Comparison of ENCODE assay signal across 29 cellular contexts in genomic region chr11:63549411-63549810, GRCh38. TPM values are rescaled to one million over a fixed set of nuclear protein-coding genes. Genes with fewer than 3 reads are reported as not detected.
DNase-seq lines count a peak whose midpoint lies in the region; ATAC-seq, FAIRE-seq and TF ChIP-seq lines count a peak whose summit lies in the region.
"Had no signal": no experiment of that assay in that cellular context is flagged by ENCODE, and none has a peak within 500 bp of the region (broad histone marks: within the 10 kb centered on the region; RNA-seq: fewer than 3 reads in every experiment).

No MANE protein-coding gene starts in this region.

- TF ChIP-seq POLR2A in H1 (IDR thresholded peaks at IDR 0.05; ENCODE audit: control extremely low read depth in 1 of 2, low read depth in 2 of 2, low read length in 2 of 2), result no peak

- no peak overlapping the region for H3K56ac ChIP-seq in H1 (replicated peaks; ENCODE audit: insufficient read length, low read depth, low read length)

- H3K27ac Mint-ChIP-seq in activated naive CD8-positive, alpha-beta T cell, result peak overlapping the region; percentile 83
- peak overlapping the region; percentile 71 to 88 for H3K27ac Mint-ChIP-seq in natural killer cell treated with Interleukin-12 subunit alpha and Interleukin-12 subunit beta and Interleukin-15 and Interleukin-18, amount 100 ng/mL, for 72 hours
- H3K27ac Mint-ChIP-seq: activated naive CD4-positive, alpha-beta T cell treated with anti-CD3 and anti-CD28 coated beads, Interleukin-2, amount 10 ng/mL, durations not matched to agents 7 days and 5 days; nephron; T-helper 1 cell treated with Interleukin-12 subunit alpha and Interleukin-12 subunit beta and Interleukin-4 antibody, amounts not matched to agents 30 μg/mL and 1 μg/mL, for 36 hours had no signal

- H2BK15ac ChIP-seq in H1 (ENCODE audit: low read length), result peak overlapping the region; percentile 19; the same call in 1 of the 2 replicates

- no peaks in the 10 kb centered on the region for H3K36me3 Mint-ChIP-seq in activated naive CD8-positive, alpha-beta T cell
- H3K36me3 Mint-ChIP-seq in natural killer cell treated with Interleukin-12 subunit alpha and Interleukin-12 subunit beta and Interleukin-15 and Interleukin-18, amount 100 ng/mL, for 72 hours, result peaks cover 8% of the 10 kb centered on the region

- H3K4me3 Mint-ChIP-seq in activated naive CD8-positive, alpha-beta T cell, result peak overlapping the region; percentile 54
- peak overlapping the region; percentile 42 for H3K4me3 Mint-ChIP-seq in natural killer cell treated with Interleukin-12 subunit alpha and Interleukin-12 subunit beta and Interleukin-15 and Interleukin-18, amount 100 ng/mL, for 72 hours
- H3K4me3 Mint-ChIP-seq: activated naive CD4-positive, alpha-beta T cell treated with anti-CD3 and anti-CD28 coated beads, Interleukin-2, amount 10 ng/mL, durations not matched to agents 7 days and 5 days; nephron; T-helper 1 cell treated with Interleukin-12 subunit alpha and Interleukin-12 subunit beta and Interleukin-4 antibody, amounts not matched to agents 30 μg/mL and 1 μg/mL, for 36 hours had no signal

- H2BK5ac ChIP-seq in H1 (ENCODE audit: low read depth, low read length), result 0 out of 2 replicates have a peak overlapping the region, but pooled peaks have one; percentile 35

- no peak overlapping the region for H3K18ac ChIP-seq in H1 (ENCODE audit: extremely low read depth, low read length)

- DNase-seq in AG20443 (ENCODE audit: low spot score), result peak; percentile 4
- no peak for DNase-seq in H1 (ENCODE audit: low read depth in 1 of 2, low spot score in 2 of 2)
- no peak for DNase-seq in natural killer cell treated with Interleukin-12 subunit alpha and Interleukin-12 subunit beta and Interleukin-15 and Interleukin-18, amount 100 ng/mL, for 72 hours (ENCODE audit: low spot score)
- no peak for DNase-seq in GM23248
- no peak for DNase-seq in G401 (ENCODE audit: low spot score)
- DNase-seq in NCI-H2107 treated with DMSO at 0.1 percent for 48 hours (lab: John Stamatoyannopoulos, UW; ENCODE audit: unreplicated experiment), result no peak
- DNase-seq in NCI-H1417 (lab: John Stamatoyannopoulos, UW), result no peak
- DNase-seq: 8988T; activated CD4-positive, alpha-beta T cell treated with anti-CD3 and anti-CD28 coated beads for 48 hours; activated naive CD4-positive, alpha-beta T cell treated with anti-CD3 and anti-CD28 coated beads, Interleukin-2, amount 10 ng/mL, durations not matched to agents 7 days and 5 days; central memory CD4-positive, alpha-beta T cell; erythroblast; foreskin fibroblast; HCEC 1CT; mesendoderm; NCI-H187; NCI-H2227 treated with DMSO at 0.1 percent for 48 hours had no signal

- H3K79me2 ChIP-seq in H1 (ENCODE audit: control insufficient read depth in 1 of 2, insufficient read depth in 2 of 2, low read length in 2 of 2) (no peaks in the 10 kb centered on the region), GM23248 (ENCODE audit: insufficient read depth) (no peaks in the 10 kb centered on the region)
- H3K79me2 ChIP-seq: hepatocyte had no signal

- no peaks in the 10 kb centered on the region for H3K9me2 ChIP-seq in GM23248 (ENCODE audit: insufficient read depth)

- no peak overlapping the region for H2BK12ac ChIP-seq in H1 (ENCODE audit: low read depth, low read length)

- H3K4me2 ChIP-seq in H1 (ENCODE audit: insufficient read depth in 1 of 2, low read depth in 2 of 2, low read length in 2 of 2), result no peak overlapping the region
- no peak overlapping the region for H3K4me2 ChIP-seq in GM23248 (ENCODE audit: unreplicated experiment)
- H3K4me2 ChIP-seq: hepatocyte had no signal

- H3F3A ChIP-seq in GM23248 (ENCODE audit: insufficient read depth), result no peaks in the 10 kb centered on the region

- no peaks in the 10 kb centered on the region for H3K23me2 ChIP-seq in H1 (ENCODE audit: low read depth, low read length)

- no peak for TF ChIP-seq CTCF in H1 (IDR thresholded peaks at IDR 0.05; ENCODE audit: control extremely low read depth in 1 of 3, insufficient read depth in 1 of 3, low read depth in 1 of 3, low read length in 3 of 3)

- no peak overlapping the region for H2BK120ac ChIP-seq in H1 (replicated peaks; ENCODE audit: low read depth, low read length)

- H3K36me3 ChIP-seq in H1 (ENCODE audit: control insufficient read depth in 2 of 4, insufficient read depth in 4 of 4, low read length in 3 of 4) (no peaks in the 10 kb centered on the region), GM23248 (ENCODE audit: low read depth) (no peaks in the 10 kb centered on the region)

- TF ChIP-seq EP300 in H1 (IDR thresholded peaks at IDR 0.05; ENCODE audit: borderline replicate concordance in 1 of 2, low read depth in 2 of 2, low read length in 2 of 2), result no peak

- no peak for TF ChIP-seq RAD21 in H1 (IDR thresholded peaks at IDR 0.05 in 1 of 2, conservative IDR thresholded peaks at IDR 0.05 in 1 of 2; ENCODE audit: low read depth in 2 of 2, low read length in 2 of 2)

- no peak overlapping the region for H3K14ac ChIP-seq in H1 (ENCODE audit: insufficient read length)

- no peaks in the 10 kb centered on the region for H3K9me3 Mint-ChIP-seq in activated naive CD8-positive, alpha-beta T cell (ENCODE audit: low read depth)
- H3K9me3 Mint-ChIP-seq in natural killer cell treated with Interleukin-12 subunit alpha and Interleukin-12 subunit beta and Interleukin-15 and Interleukin-18, amount 100 ng/mL, for 72 hours, result no peaks in the 10 kb centered on the region
- H3K9me3 Mint-ChIP-seq: T-helper 1 cell treated with Interleukin-12 subunit alpha and Interleukin-12 subunit beta and Interleukin-4 antibody, amounts not matched to agents 30 μg/mL and 1 μg/mL, for 36 hours had no signal

- 92% methylated on average over 4 of the region's 4 CpGs; no CpG with 5 or more reads in 1 of the 2 experiments for WGBS in H1 (ENCODE audit: extremely low coverage in 1 of 2, insufficient coverage in 1 of 2, insufficient read length in 1 of 2, insufficient replicate concordance in 2 of 2, low coverage in 1 of 2, low lambda C conversion rate in 2 of 2, missing lambda C conversion rate in 1 of 2), 2 experiments
- 46 to 60% methylated on average over 4 of the region's 4 CpGs for WGBS in GM23248 (ENCODE audit: low coverage in 1 of 2, low lambda C conversion rate in 2 of 2, missing lambda C conversion rate in 2 of 2), 2 experiments

- no peaks in the 10 kb centered on the region for H4K20me1 ChIP-seq in H1 (replicated peaks in 1 of 2; ENCODE audit: control insufficient read depth in 1 of 2, insufficient read depth in 2 of 2, low read length in 2 of 2)
- no peaks in the 10 kb centered on the region for H4K20me1 ChIP-seq in GM23248 (ENCODE audit: insufficient read depth)

- H4K5ac ChIP-seq in H1 (ENCODE audit: insufficient read length, low read depth, low read length), result no peak overlapping the region

- CTCF ChIA-PET in H1 (lab: Charles Lee; ENCODE audit: partially characterized antibody), result interaction anchor here (0.8 to 1.2 kb wide), 3 partner anchors 12 to 43 kb away, joined by 3 to 5 read pairs (median 4); partner anchors contain the start of gene LGALS12

- no peaks in the 10 kb centered on the region for H3K79me1 ChIP-seq in H1 (ENCODE audit: low read depth, low read length)

- no peak overlapping the region for H2AFZ ChIP-seq in H1 (ENCODE audit: low read length)
- H2AFZ ChIP-seq in GM23248, result no peak overlapping the region
- H2AFZ ChIP-seq: hepatocyte had no signal

- POLR2A ChIA-PET in H1 (lab: Charles Lee; ENCODE audit: partially characterized antibody), result no interaction called here

- no peak overlapping the region for H3K4ac ChIP-seq in H1 (replicated peaks; ENCODE audit: insufficient read length, low read depth, low read length)

- 0 out of 7 replicates have a peak, but pooled peaks cover 0 to 2% (median 0%) of the 10 kb centered on the region in 4 experiments for H3K27me3 ChIP-seq in H1 (replicated peaks in 1 of 4; ENCODE audit: control insufficient read depth in 3 of 4, extremely low read depth in 1 of 4, insufficient read depth in 3 of 4, low read length in 3 of 4)
- 0 out of 2 replicates have a peak, but pooled peaks cover 6% of the 10 kb centered on the region for H3K27me3 ChIP-seq in GM23248 (replicated peaks; ENCODE audit: insufficient read depth)
- H3K27me3 ChIP-seq: hepatocyte had no signal

- no peak overlapping the region for H3K27ac ChIP-seq in H1 (ENCODE audit: low read depth, low read length)
- H3K27ac ChIP-seq in GM23248, result no peak overlapping the region
- H3K27ac ChIP-seq: hepatocyte had no signal

- H3K9ac ChIP-seq in H1 (replicated peaks in 1 of 4; ENCODE audit: extremely low read depth in 1 of 4, low read depth in 3 of 4, low read length in 3 of 4), result no peak overlapping the region
- no peak overlapping the region for H3K9ac ChIP-seq in GM23248

- H3K9me3 ChIP-seq in H1 (ENCODE audit: insufficient read depth in 2 of 2, low read depth in 1 of 2, low read length in 1 of 2) (no peaks in the 10 kb centered on the region; a peak in 1 of 4 replicates), GM23248 (ENCODE audit: low read depth) (no peaks in the 10 kb centered on the region)

- no peak overlapping the region for H2AK5ac ChIP-seq in H1 (ENCODE audit: low read depth, low read length)

- 0 out of 7 replicates have a peak, but pooled peaks cover 0 to 4% (median 1%) of the 10 kb centered on the region in 4 experiments for H3K4me1 ChIP-seq in H1 (replicated peaks in 1 of 4; ENCODE audit: control insufficient read depth in 3 of 4, insufficient read depth in 4 of 4, low read length in 3 of 4)
- H3K4me1 ChIP-seq in GM23248 (ENCODE audit: insufficient read depth), result no peaks in the 10 kb centered on the region

- no peak overlapping the region for H3K23ac ChIP-seq in H1 (ENCODE audit: insufficient read length)

- peak overlapping the region; percentile 51; the same call in 1 of the 2 replicates for H2BK20ac ChIP-seq in H1 (ENCODE audit: low read length)

- H3K4me3 ChIP-seq in H1 (ENCODE audit: extremely low read depth in 1 of 4, insufficient read depth in 2 of 4, low read depth in 3 of 4, low read length in 4 of 4) (no peak overlapping the region), GM23248 (no peak overlapping the region)
- H3K4me3 ChIP-seq: hepatocyte had no signal

- in situ Hi-C loops in GM23248 (cut with MboI), result no loop called here
- in situ Hi-C loops in G401 (cut with HindIII; ENCODE audit: low sequenced_read_pairs), result no loop called here

- no peak overlapping the region for H4K8ac ChIP-seq in H1 (ENCODE audit: extremely low read depth, insufficient read depth, low read length)

- ATAC-seq in natural killer cell treated with Interleukin-12 subunit alpha and Interleukin-12 subunit beta and Interleukin-15 and Interleukin-18, amount 100 ng/mL, for 72 hours, result no peak
- ATAC-seq: HepG2, left lobe of liver had no signal

- H3K4me1 Mint-ChIP-seq in activated naive CD8-positive, alpha-beta T cell (ENCODE audit: low read depth), result peaks cover 50% of the 10 kb centered on the region
- peaks cover 39 to 43% of the 10 kb centered on the region in 2 donors for H3K4me1 Mint-ChIP-seq in natural killer cell treated with Interleukin-12 subunit alpha and Interleukin-12 subunit beta and Interleukin-15 and Interleukin-18, amount 100 ng/mL, for 72 hours (ENCODE audit: low read depth in 2 of 2)

- H4K91ac ChIP-seq in H1 (replicated peaks; ENCODE audit: insufficient read length, low read length), result no peak overlapping the region

- H3K27me3 Mint-ChIP-seq in activated naive CD8-positive, alpha-beta T cell, result no peaks in the 10 kb centered on the region
- no peaks in the 10 kb centered on the region for H3K27me3 Mint-ChIP-seq in natural killer cell treated with Interleukin-12 subunit alpha and Interleukin-12 subunit beta and Interleukin-15 and Interleukin-18, amount 100 ng/mL, for 72 hours
- H3K27me3 Mint-ChIP-seq: activated naive CD4-positive, alpha-beta T cell treated with anti-CD3 and anti-CD28 coated beads, Interleukin-2, amount 10 ng/mL, durations not matched to agents 7 days and 5 days had no signal

- FAIRE-seq in H1 (lab: Jason Lieb, UNC), result no peak
- FAIRE-seq: astrocyte, D721Med, HepG2 had no signal

RNA-seq across cellular contexts. Expression of gene PLAAT4, which starts 12.8 kb away (rescaled TPM):
- 2.6 and 2.8 TPM in 2 replicates for total RNA-seq in H1 (2021; fragmentation: NEBNext Ultra II Directional; extraction: Animal tissue kit (Norgen Biotek cat#: 25700))
- polyA plus RNA-seq in H1 (2011; rRNA removed), result 3.9 and 4.1 TPM in 2 replicates
- 5.8 TPM for polyA plus RNA-seq in H1 (2011; cell fraction: cytosol; rRNA removed)
- polyA plus RNA-seq in H1 (2011; cell fraction: nucleus; rRNA removed), result 5.1 TPM
- 2.6 to 3.9 TPM (median 3.2 TPM) in 4 replicates for polyA plus RNA-seq in H1 (2012, experiment 1 of 2)
- 1.5 TPM for polyA plus RNA-seq in H1 (2012, experiment 2 of 2)
- 1.1 TPM for polyA plus RNA-seq in H1 (2013, experiment 1 of 2)
- 1.7 TPM for polyA plus RNA-seq in H1 (2013, experiment 2 of 2)
- polyA minus RNA-seq in H1 (2011; rRNA and poly(A)+ RNA removed), result 1.00 and 1.6 TPM in 2 replicates
- 2.1 TPM for polyA minus RNA-seq in H1 (2011; cell fraction: cytosol; rRNA and poly(A)+ RNA removed)
- polyA minus RNA-seq in H1 (2011; cell fraction: nucleus; rRNA and poly(A)+ RNA removed), result 2.8 TPM
- 100 to 1,000 TPM in 1 of 2 donors, 10 to 100 TPM in 1; 42.5 to 193 TPM for total RNA-seq in natural killer cell treated with Interleukin-12 subunit alpha and Interleukin-12 subunit beta and Interleukin-15 and Interleukin-18, amount 100 ng/mL, for 72 hours
- total RNA-seq in GM23248 (2014; rRNA removed; shearing (Covaris generic)), result 0.65 and 3.2 TPM in 2 replicates
- polyA plus RNA-seq in GM23248 (2016; fragmentation: Nextera tagmentation; extraction: Ambion mirVana), result 0.84 and 1.2 TPM in 2 replicates
- not detected in 2 replicates for total RNA-seq in G401 (2014; rRNA removed; shearing (Covaris generic))
- total RNA-seq: SK-MEL-5 had no signal

RNA-seq across cellular contexts. Expression of gene PLAAT2, which starts 13.8 kb away (rescaled TPM):
- total RNA-seq in H1 (2021; fragmentation: NEBNext Ultra II Directional; extraction: Animal tissue kit (Norgen Biotek cat#: 25700)), result 0.61 TPM in 1 of 2 replicates, not detected in the other
- polyA plus RNA-seq in H1 (2011; rRNA removed) (0.39 and 0.42 TPM in 2 replicates), GM23248 (2016; fragmentation: Nextera tagmentation; extraction: Ambion mirVana) (not detected in 2 replicates)
- 0.36 TPM for polyA plus RNA-seq in H1 (2011; cell fraction: cytosol; rRNA removed)
- 0.64 TPM for polyA plus RNA-seq in H1 (2011; cell fraction: nucleus; rRNA removed)
- 0.28 to 0.50 TPM in 2 of 4 replicates, not detected in the others for polyA plus RNA-seq in H1 (2012, experiment 1 of 2)
- polyA plus RNA-seq in H1 (2012, experiment 2 of 2), result not detected
- polyA plus RNA-seq in H1 (2013, experiment 1 of 2), result 0.10 TPM
- 0.26 TPM for polyA plus RNA-seq in H1 (2013, experiment 2 of 2)
- not detected in 2 replicates for polyA minus RNA-seq in H1 (2011; rRNA and poly(A)+ RNA removed)
- not detected for polyA minus RNA-seq in H1 (2011; cell fraction: cytosol; rRNA and poly(A)+ RNA removed)
- not detected for polyA minus RNA-seq in H1 (2011; cell fraction: nucleus; rRNA and poly(A)+ RNA removed)
- 1 to 10 TPM in 1 of 2 donors, not detected in 1; 1.4 TPM for total RNA-seq in natural killer cell treated with Interleukin-12 subunit alpha and Interleukin-12 subunit beta and Interleukin-15 and Interleukin-18, amount 100 ng/mL, for 72 hours
- not detected in 2 replicates for total RNA-seq in GM23248 (2014; rRNA removed; shearing (Covaris generic))
- not detected in 2 replicates for total RNA-seq in G401 (2014; rRNA removed; shearing (Covaris generic))
- total RNA-seq: HepG2, RPMI7951, SK-MEL-5 had no signal
- polyA plus RNA-seq: BJ had no signal

RNA-seq across cellular contexts. Expression of gene LGALS12, which starts 43.5 kb away (rescaled TPM):
- total RNA-seq in H1 (2021; fragmentation: NEBNext Ultra II Directional; extraction: Animal tissue kit (Norgen Biotek cat#: 25700)), result 1.3 and 1.6 TPM in 2 replicates
- polyA plus RNA-seq in H1 (2011; rRNA removed) (2.9 and 3.2 TPM in 2 replicates), GM23248 (2016; fragmentation: Nextera tagmentation; extraction: Ambion mirVana) (not detected in 2 replicates)
- 2.7 TPM for polyA plus RNA-seq in H1 (2011; cell fraction: cytosol; rRNA removed)
- 3.4 TPM for polyA plus RNA-seq in H1 (2011; cell fraction: nucleus; rRNA removed)
- polyA plus RNA-seq in H1 (2012, experiment 1 of 2), result 1.1 to 1.9 TPM (median 1.6 TPM) in 4 replicates
- polyA plus RNA-seq in H1 (2012, experiment 2 of 2), result 1.1 TPM
- 0.83 TPM for polyA plus RNA-seq in H1 (2013, experiment 1 of 2)
- polyA plus RNA-seq in H1 (2013, experiment 2 of 2), result 0.90 TPM
- 3.0 and 3.5 TPM in 2 replicates for polyA minus RNA-seq in H1 (2011; rRNA and poly(A)+ RNA removed)
- not detected for polyA minus RNA-seq in H1 (2011; cell fraction: cytosol; rRNA and poly(A)+ RNA removed)
- 1.7 TPM for polyA minus RNA-seq in H1 (2011; cell fraction: nucleus; rRNA and poly(A)+ RNA removed)
- under 1 TPM in 1 of 2 donors, not detected in 1; 0.59 TPM for total RNA-seq in natural killer cell treated with Interleukin-12 subunit alpha and Interleukin-12 subunit beta and Interleukin-15 and Interleukin-18, amount 100 ng/mL, for 72 hours
- total RNA-seq in GM23248 (2014; rRNA removed; shearing (Covaris generic)), result not detected in 2 replicates
- not detected in 2 replicates for total RNA-seq in G401 (2014; rRNA removed; shearing (Covaris generic))
- total RNA-seq: astrocyte, hepatocyte, HepG2, left lobe of liver, SK-MEL-5, ureter had no signal
- polyA plus RNA-seq: BJ, hepatocyte, HepG2 had no signal

RNA-seq across cellular contexts. Expression of gene PLAAT5, which starts 58.4 kb away (rescaled TPM):
- 12.8 and 16.0 TPM in 2 replicates for total RNA-seq in H1 (2021; fragmentation: NEBNext Ultra II Directional; extraction: Animal tissue kit (Norgen Biotek cat#: 25700))
- 11.4 and 18.7 TPM in 2 replicates for polyA plus RNA-seq in H1 (2011; rRNA removed)
- polyA plus RNA-seq in H1 (2011; cell fraction: cytosol; rRNA removed), result 22.1 TPM
- 11.7 TPM for polyA plus RNA-seq in H1 (2011; cell fraction: nucleus; rRNA removed)
- 12.8 to 17.8 TPM (median 16.1 TPM) in 4 replicates for polyA plus RNA-seq in H1 (2012, experiment 1 of 2)
- 4.1 TPM for polyA plus RNA-seq in H1 (2012, experiment 2 of 2)
- polyA plus RNA-seq in H1 (2013, experiment 1 of 2), result 5.2 TPM
- 5.3 TPM for polyA plus RNA-seq in H1 (2013, experiment 2 of 2)
- 37.8 and 40.3 TPM in 2 replicates for polyA minus RNA-seq in H1 (2011; rRNA and poly(A)+ RNA removed)
- polyA minus RNA-seq in H1 (2011; cell fraction: cytosol; rRNA and poly(A)+ RNA removed), result 8.9 TPM
- 14.6 TPM for polyA minus RNA-seq in H1 (2011; cell fraction: nucleus; rRNA and poly(A)+ RNA removed)
- under 1 TPM in 1 of 2 donors, not detected in 1; 0.36 TPM for total RNA-seq in natural killer cell treated with Interleukin-12 subunit alpha and Interleukin-12 subunit beta and Interleukin-15 and Interleukin-18, amount 100 ng/mL, for 72 hours
- not detected in 2 replicates for total RNA-seq in GM23248 (2014; rRNA removed; shearing (Covaris generic))
- polyA plus RNA-seq in GM23248 (2016; fragmentation: Nextera tagmentation; extraction: Ambion mirVana), result not detected in 2 replicates
- total RNA-seq in G401 (2014; rRNA removed; shearing (Covaris generic)), result not detected in 2 replicates
- total RNA-seq: HepG2, left lobe of liver, RPMI7951, SK-MEL-5 had no signal
- polyA plus RNA-seq: BJ, HepG2 had no signal

Comparison
In these comparisons a context has a peak if more than half of its experiments do, and no peak if none do; other contexts are left out.
1. RNA of gene PLAAT4, which starts 12.8 kb away (total RNA-seq): 42.5 to 193 TPM in natural killer cell treated with Interleukin-12 subunit alpha and Interleukin-12 subunit beta and Interleukin-15 and Interleukin-18, amount 100 ng/mL, for 72 hours; 2.6 to 2.8 TPM in H1, 0.65 to 3.2 TPM in GM23248 and not detected in G401; every median in the first group is over 10 times any median in the second.